8 cellular contexts compared by ENCODE assay signal in genomic region chr21:35529141-35529863, GRCh38.
A peak's percentile ranks its signal among the peaks of the same experiment; 100 is the strongest.
DNase-seq lines count a peak whose midpoint lies in the region; ATAC-seq, FAIRE-seq and TF ChIP-seq lines count a peak whose summit lies in the region.

No MANE protein-coding gene starts in this region.

- H3K4me3 ChIP-seq in WI38 (ENCODE audit: low read depth, low read length) (peak overlapping the region; percentile 61), thyroid gland (replicated peaks in 1 of 3) (peak overlapping the region in 1 of 3 donors; percentile 5)

- no peak for ATAC-seq in HG03135 (IDR thresholded peaks at IDR 0.05; ENCODE audit: unreplicated experiment)
- ATAC-seq in HG03457 (IDR thresholded peaks at IDR 0.05; ENCODE audit: unreplicated experiment), result no peak

- H3K9me3 Mint-ChIP-seq in Calu3 (ENCODE audit: low read depth, unreplicated experiment), result no peaks in the 10 kb centered on the region

- H3K27me3 Mint-ChIP-seq in Calu3 (ENCODE audit: unreplicated experiment), result no peaks in the 10 kb centered on the region

- peaks cover 5% of the 10 kb centered on the region for H3K36me3 Mint-ChIP-seq in Calu3 (ENCODE audit: insufficient read depth, unreplicated experiment)

- no peaks in the 10 kb centered on the region for H3K9me3 ChIP-seq in thyroid gland

- H3K4me1 ChIP-seq in thyroid gland, result peaks cover 11 to 15% of the 10 kb centered on the region in 2 donors

- intact Hi-C loops in Calu3 (cut with micrococcal nuclease; ENCODE audit: unreplicated experiment), result loop anchor here (10.0 kb wide), 1 partner anchor 85 kb away; no protein-coding TSS in a partner anchor
- intact Hi-C loops in thyroid gland (cut with DNase I), result no loop called here

- TF ChIP-seq POLR2A in thyroid gland (IDR thresholded peaks at IDR 0.05) (no peak), GM12891 (IDR thresholded peaks at IDR 0.05; ENCODE audit: low read depth, low read length) (no peak)

- H3K36me3 ChIP-seq in thyroid gland, result no peaks in the 10 kb centered on the region

- no peak for FAIRE-seq in GM12891 (lab: Jason Lieb, UNC)

- TF ChIP-seq CTCF in Calu3 (IDR thresholded peaks at IDR 0.05; ENCODE audit: unreplicated experiment) (no peak), WI38 (IDR thresholded peaks at IDR 0.05; ENCODE audit: low read depth, low read length) (no peak), thyroid gland (IDR thresholded peaks at IDR 0.05) (no peak)

- DNase-seq in Calu3, result no peak
- peak; percentile 26 for DNase-seq in H4 (ENCODE audit: low spot score)
- peak; percentile 66 for DNase-seq in iris pigment epithelial cell (ENCODE audit: low read depth)
- DNase-seq in thyroid gland, result no peak
- DNase-seq in GM12891 (ENCODE audit: insufficient read length, low spot score), result no peak

- CTCF ChIA-PET in Calu3 (lab: Charles Lee), result interaction anchor here (0.6 kb wide), 1 partner anchor 8 kb away, joined by 3 read pairs; no protein-coding TSS in a partner anchor

- no peaks in the 10 kb centered on the region for H3K27me3 ChIP-seq in thyroid gland

- H3K4me3 Mint-ChIP-seq in Calu3 (ENCODE audit: low read depth, unreplicated experiment), result peak overlapping the region; percentile 60

- WGBS in thyroid gland, 2 donors, result 59 to 69% methylated on average over 9 of the region's 9 CpGs

- no TSS peak for BruUV-seq in Calu3 (replicated peaks; lab: Mats Ljungman, UMichigan)

- H3K27ac ChIP-seq in thyroid gland, result peak overlapping the region in 2 of 3 donors; percentile 33 to 50

- peaks cover 21% of the 10 kb centered on the region for H3K4me1 Mint-ChIP-seq in Calu3 (ENCODE audit: low read depth, unreplicated experiment)

- H3K27ac Mint-ChIP-seq in Calu3 (ENCODE audit: unreplicated experiment), result no peak overlapping the region

TF ChIP-seq in GM12891, 5 proteins besides CTCF, POLR2A, EP300 and RAD21:
- TF ChIP-seq PAX5 (IDR thresholded peaks at IDR 0.05; ENCODE audit: insufficient read depth, low read length, severe bottlenecking) (no peak), TAF1 (IDR thresholded peaks at IDR 0.05; ENCODE audit: low read depth, low read length) (no peak), POU2F2 (IDR thresholded peaks at IDR 0.05; ENCODE audit: low read depth, low read length) (no peak), SPI1 (IDR thresholded peaks at IDR 0.05; ENCODE audit: low read depth, low read length) (no peak), POLR2AphosphoS5 (IDR thresholded peaks at IDR 0.05; ENCODE audit: low read depth, low read length) (no peak)
TF ChIP-seq in GM12891: peak in this region for 0.

Comparison
In these comparisons a context has a peak if more than half of its experiments do, and no peak if none do; other contexts are left out.
1. DNase-seq: peak in H4 (single experiment) and iris pigment epithelial cell (single experiment); none in Calu3 (single experiment), thyroid gland (0 of 2) and GM12891 (single experiment).